1 cellular context compared by ENCODE assay signal in the genomic region with DNA sequence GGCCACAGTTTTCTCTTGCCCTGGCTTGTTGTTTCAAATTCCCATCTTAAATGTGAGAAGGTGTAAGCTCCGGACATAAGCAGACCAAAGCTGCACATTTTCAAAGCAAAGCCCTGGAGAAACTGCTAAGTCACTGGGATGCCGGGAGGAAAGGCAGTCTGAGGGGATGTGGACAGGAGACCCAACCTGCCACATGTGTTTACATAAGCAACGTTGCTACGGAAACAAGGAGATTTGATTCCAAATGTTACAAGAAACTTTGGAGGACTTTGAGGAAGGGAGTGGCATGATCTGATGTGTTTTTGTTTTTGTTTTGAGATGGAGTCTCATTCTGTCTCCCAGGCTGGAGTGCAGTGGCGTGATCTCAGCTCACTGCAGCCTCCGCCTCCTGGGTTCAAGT.
A peak's percentile ranks its signal among the peaks of the same experiment; 100 is the strongest.
TF ChIP-seq lines count a peak whose summit lies in the region.

No MANE protein-coding gene starts in this region.

TF ChIP-seq in K562, 482 proteins besides CTCF, POLR2A, EP300 and RAD21 (continued from another document):
- TF ChIP-seq, protein P1, sequence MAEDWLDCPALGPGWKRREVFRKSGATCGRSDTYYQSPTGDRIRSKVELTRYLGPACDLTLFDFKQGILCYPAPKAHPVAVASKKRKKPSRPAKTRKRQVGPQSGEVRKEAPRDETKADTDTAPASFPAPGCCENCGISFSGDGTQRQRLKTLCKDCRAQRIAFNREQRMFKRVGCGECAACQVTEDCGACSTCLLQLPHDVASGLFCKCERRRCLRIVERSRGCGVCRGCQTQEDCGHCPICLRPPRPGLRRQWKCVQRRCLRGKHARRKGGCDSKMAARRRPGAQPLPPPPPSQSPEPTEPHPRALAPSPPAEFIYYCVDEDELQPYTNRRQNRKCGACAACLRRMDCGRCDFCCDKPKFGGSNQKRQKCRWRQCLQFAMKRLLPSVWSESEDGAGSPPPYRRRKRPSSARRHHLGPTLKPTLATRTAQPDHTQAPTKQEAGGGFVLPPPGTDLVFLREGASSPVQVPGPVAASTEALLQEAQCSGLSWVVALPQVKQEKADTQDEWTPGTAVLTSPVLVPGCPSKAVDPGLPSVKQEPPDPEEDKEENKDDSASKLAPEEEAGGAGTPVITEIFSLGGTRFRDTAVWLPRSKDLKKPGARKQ (CRISPR knock-in tag; IDR thresholded peaks at IDR 0.05) = no peak
- no peak for TF ChIP-seq ZNF217 (CRISPR knock-in tag; IDR thresholded peaks at IDR 0.05)
- no peak for TF ChIP-seq HMBOX1 (IDR thresholded peaks at IDR 0.05)
- no peak for TF ChIP-seq HDAC6 (IDR thresholded peaks at IDR 0.05; ENCODE audit: low read depth, low read length)
- no peak for TF ChIP-seq ARHGAP35 (IDR thresholded peaks at IDR 0.05; ENCODE audit: partially characterized antibody)
- 0 out of 2 replicates have a peak, but pooled peaks have one; percentile 17 for TF ChIP-seq NFE2 (IDR thresholded peaks at IDR 0.05; ENCODE audit: low read depth)
